ENCODE assay signal across 18 cellular contexts in the genomic region with DNA sequence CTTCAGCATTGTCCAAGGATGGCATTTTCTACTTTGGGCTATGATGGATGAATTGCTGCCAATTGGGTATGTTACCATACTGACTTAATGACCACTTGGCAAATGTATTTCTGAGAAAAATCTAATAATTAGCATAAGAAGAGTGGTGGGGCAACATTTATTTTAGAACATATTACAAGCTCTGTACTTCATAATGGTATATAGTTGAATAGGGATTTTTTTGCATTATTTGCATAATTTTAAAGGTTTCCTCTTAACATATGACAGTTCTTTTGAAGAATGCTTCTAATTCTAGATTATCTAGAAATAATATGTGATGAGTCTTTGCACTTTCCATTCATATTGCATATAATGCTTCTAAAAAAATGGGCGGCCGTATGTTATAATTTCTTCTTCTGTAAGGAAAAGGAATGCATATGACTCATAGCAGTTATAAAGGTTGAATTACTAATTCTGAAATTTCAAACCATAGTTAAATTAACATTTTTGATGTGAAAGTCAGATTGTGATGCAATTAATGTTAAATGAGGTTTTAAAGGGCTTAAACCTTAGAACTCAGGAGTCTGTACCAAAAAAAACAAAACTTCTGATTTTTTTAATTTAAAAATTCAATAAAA.
"Had no signal": no experiment of that assay in that cellular context is flagged by ENCODE, and none has a peak within 500 bp of the region (broad histone marks: within the 10 kb centered on the region; RNA-seq: fewer than 3 reads in every experiment).

No MANE protein-coding gene starts in this region.

- ATAC-seq: activated T-cell treated with anti-CD3 and anti-CD28 coated beads, Interleukin-2, amount 50 U/mL, for 72 hours; effector memory CD8-positive, alpha-beta T cell; natural killer cell treated with Interleukin-12 subunit alpha and Interleukin-12 subunit beta and Interleukin-15 and Interleukin-18, amount 100 ng/mL, for 72 hours; upper lobe of right lung had no signal

- H3K4me2 ChIP-seq: smooth muscle cell had no signal

- H3K27me3 ChIP-seq: brain microvascular endothelial cell, testis, upper lobe of right lung had no signal

- H3K4me3 ChIP-seq: smooth muscle cell, testis, upper lobe of right lung had no signal

- H3K9me3 ChIP-seq: testis, upper lobe of right lung had no signal

- H3K36me3 ChIP-seq: brain microvascular endothelial cell, upper lobe of right lung had no signal

- DNase-seq: activated CD4-positive, alpha-beta T cell treated with anti-CD3 and anti-CD28 coated beads, Interleukin-2, amount 10 ng/mL, durations not matched to agents 7 days and 5 days; activated CD8-positive, alpha-beta memory T cell treated with anti-CD3 and anti-CD28 coated beads, Interleukin-2, amount 50 U/mL, for 48 hours; activated gamma-delta T cell; activated T-cell treated with anti-CD3 and anti-CD28 coated beads, Interleukin-2, amount 50 U/mL, for 72 hours; brain microvascular endothelial cell; cerebellar nuclear complex; dermis blood vessel endothelial cell; effector memory CD8-positive, alpha-beta T cell; glutamatergic neuron; kidney glomerular epithelial cell; mesendoderm; posterior cingulate gyrus; T-helper 9 cell; testis; upper lobe of right lung had no signal

- H3K27ac ChIP-seq: brain microvascular endothelial cell, epithelial cell of prostate, testis, upper lobe of right lung had no signal

- H3K4me1 ChIP-seq: testis, upper lobe of right lung had no signal
